1 cellular context compared by ENCODE assay signal in the genomic region with DNA sequence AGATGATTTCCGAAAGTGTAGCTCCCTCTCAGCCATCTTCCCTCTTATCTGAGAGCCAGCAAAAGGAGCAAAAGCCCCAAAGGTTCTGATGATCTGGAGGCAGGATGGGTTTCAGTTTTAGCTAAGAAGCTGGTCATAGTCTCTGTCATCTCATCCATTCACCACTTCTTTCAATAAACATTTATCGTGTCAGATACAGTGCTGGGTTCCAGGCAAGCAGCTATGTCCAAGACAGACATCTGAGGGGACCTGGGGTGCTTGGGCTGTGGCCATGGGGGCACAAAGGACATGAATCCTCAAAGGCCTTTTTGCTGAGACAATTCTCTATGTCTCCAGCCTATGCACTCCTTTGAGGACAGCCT.
TF ChIP-seq lines count a peak whose summit lies in the region.

No MANE protein-coding gene starts in this region.

TF ChIP-seq in HCT116, 20 proteins besides CTCF, POLR2A, EP300 and RAD21 (continued from another document):
- TF ChIP-seq, protein P1, sequence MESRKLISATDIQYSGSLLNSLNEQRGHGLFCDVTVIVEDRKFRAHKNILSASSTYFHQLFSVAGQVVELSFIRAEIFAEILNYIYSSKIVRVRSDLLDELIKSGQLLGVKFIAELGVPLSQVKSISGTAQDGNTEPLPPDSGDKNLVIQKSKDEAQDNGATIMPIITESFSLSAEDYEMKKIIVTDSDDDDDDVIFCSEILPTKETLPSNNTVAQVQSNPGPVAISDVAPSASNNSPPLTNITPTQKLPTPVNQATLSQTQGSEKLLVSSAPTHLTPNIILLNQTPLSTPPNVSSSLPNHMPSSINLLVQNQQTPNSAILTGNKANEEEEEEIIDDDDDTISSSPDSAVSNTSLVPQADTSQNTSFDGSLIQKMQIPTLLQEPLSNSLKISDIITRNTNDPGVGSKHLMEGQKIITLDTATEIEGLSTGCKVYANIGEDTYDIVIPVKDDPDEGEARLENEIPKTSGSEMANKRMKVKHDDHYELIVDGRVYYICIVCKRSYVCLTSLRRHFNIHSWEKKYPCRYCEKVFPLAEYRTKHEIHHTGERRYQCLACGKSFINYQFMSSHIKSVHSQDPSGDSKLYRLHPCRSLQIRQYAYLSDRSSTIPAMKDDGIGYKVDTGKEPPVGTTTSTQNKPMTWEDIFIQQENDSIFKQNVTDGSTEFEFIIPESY (IDR thresholded peaks at IDR 0.05; ENCODE audit: extremely low read depth, insufficient replicate concordance, low read length): no peak
- TF ChIP-seq POLR2AphosphoS5 (IDR thresholded peaks at IDR 0.05; ENCODE audit: low read depth, low read length): no peak
- TF ChIP-seq SP1 (IDR thresholded peaks at IDR 0.05; ENCODE audit: low read depth): no peak
- TF ChIP-seq TCF7L2 (IDR thresholded peaks at IDR 0.05; ENCODE audit: borderline replicate concordance, extremely low read depth, insufficient read depth, insufficient read length): no peak
- TF ChIP-seq, protein P2, sequence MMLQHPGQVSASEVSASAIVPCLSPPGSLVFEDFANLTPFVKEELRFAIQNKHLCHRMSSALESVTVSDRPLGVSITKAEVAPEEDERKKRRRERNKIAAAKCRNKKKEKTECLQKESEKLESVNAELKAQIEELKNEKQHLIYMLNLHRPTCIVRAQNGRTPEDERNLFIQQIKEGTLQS (IDR thresholded peaks at IDR 0.05): no peak
- TF ChIP-seq ELF1 (IDR thresholded peaks at IDR 0.05; ENCODE audit: borderline replicate concordance, low read depth): no peak
- TF ChIP-seq CEBPB (IDR thresholded peaks at IDR 0.05; ENCODE audit: low read depth): no peak
- no peak for TF ChIP-seq YY1 (IDR thresholded peaks at IDR 0.05; ENCODE audit: extremely low read depth, insufficient replicate concordance, low read depth, low read length)
- TF ChIP-seq, protein P3, sequence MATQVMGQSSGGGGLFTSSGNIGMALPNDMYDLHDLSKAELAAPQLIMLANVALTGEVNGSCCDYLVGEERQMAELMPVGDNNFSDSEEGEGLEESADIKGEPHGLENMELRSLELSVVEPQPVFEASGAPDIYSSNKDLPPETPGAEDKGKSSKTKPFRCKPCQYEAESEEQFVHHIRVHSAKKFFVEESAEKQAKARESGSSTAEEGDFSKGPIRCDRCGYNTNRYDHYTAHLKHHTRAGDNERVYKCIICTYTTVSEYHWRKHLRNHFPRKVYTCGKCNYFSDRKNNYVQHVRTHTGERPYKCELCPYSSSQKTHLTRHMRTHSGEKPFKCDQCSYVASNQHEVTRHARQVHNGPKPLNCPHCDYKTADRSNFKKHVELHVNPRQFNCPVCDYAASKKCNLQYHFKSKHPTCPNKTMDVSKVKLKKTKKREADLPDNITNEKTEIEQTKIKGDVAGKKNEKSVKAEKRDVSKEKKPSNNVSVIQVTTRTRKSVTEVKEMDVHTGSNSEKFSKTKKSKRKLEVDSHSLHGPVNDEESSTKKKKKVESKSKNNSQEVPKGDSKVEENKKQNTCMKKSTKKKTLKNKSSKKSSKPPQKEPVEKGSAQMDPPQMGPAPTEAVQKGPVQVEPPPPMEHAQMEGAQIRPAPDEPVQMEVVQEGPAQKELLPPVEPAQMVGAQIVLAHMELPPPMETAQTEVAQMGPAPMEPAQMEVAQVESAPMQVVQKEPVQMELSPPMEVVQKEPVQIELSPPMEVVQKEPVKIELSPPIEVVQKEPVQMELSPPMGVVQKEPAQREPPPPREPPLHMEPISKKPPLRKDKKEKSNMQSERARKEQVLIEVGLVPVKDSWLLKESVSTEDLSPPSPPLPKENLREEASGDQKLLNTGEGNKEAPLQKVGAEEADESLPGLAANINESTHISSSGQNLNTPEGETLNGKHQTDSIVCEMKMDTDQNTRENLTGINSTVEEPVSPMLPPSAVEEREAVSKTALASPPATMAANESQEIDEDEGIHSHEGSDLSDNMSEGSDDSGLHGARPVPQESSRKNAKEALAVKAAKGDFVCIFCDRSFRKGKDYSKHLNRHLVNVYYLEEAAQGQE (IDR thresholded peaks at IDR 0.05; ENCODE audit: low read depth): no peak
- TF ChIP-seq SRF (IDR thresholded peaks at IDR 0.05; ENCODE audit: low read depth): no peak
- no peak for TF ChIP-seq SIN3A (IDR thresholded peaks at IDR 0.05; ENCODE audit: low read depth)
